8 cellular contexts compared by ENCODE assay signal in the genomic region with DNA sequence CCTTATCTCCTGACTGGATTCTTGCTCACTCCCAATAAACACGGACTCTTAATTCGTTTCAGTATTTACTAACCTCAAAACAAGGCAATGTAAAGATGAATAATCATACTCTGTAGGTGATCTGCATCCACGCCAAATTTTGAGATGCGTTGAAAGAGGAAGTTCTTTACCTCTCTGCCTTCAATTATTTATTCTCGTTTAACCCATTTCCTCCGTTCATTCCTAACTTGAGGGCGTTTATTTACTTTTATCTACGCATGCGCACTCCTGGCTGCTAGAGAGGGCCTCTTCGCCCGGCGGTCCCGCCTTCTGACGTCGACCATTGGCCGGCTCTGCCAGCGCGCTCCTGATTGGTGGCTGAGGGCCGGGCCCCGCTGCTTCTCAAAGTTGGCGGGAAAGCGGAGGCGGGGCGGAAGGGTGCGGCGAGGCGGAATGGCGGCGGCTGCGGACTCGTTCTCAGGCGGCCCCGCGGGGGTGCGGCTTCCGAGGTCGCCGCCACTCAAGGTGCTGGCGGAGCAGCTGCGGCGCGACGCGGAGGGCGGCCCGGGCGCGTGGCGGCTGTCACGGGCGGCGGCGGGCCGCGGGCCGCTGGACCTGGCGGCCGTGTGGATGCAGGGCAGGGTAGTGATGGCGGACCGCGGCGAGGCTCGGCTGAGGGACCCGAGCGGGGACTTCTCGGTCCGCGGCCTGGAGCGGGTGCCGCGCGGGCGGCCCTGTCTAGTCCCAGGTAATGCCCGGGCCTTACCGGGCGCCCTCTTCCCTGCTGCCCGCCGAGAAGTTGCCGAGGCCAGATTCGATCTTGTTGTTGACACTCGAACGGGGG. TPM values are rescaled to one million over a fixed set of nuclear protein-coding genes. Genes with fewer than 3 reads are reported as not detected.
DNase-seq lines count a peak whose midpoint lies in the region; ATAC-seq and TF ChIP-seq lines count a peak whose summit lies in the region.

A gene (plus strand): TSS at position 420 of the 823 bp plus-strand sequence. CDS start 13 bp downstream, at position 433.

- no peak within 1 kb of the TSS for H3K27ac ChIP-seq in adrenal gland
- no peak within 1 kb of the TSS for H3K27ac ChIP-seq in urinary bladder (ENCODE audit: low read depth)

- no peaks in the 10 kb centered on the region for H3K27me3 Mint-ChIP-seq in progenitor cell of endocrine pancreas

- peak within 1 kb of the TSS; percentile 93 for H3K27ac Mint-ChIP-seq in progenitor cell of endocrine pancreas

- DNase-seq in NCI-H146 treated with DMSO at 0.1 percent for 48 hours (lab: John Stamatoyannopoulos, UW; ENCODE audit: unreplicated experiment) (peak; percentile 98), T-helper 1 cell (peak; percentile 89 to 97 (median 94)), adrenal gland (peak; percentile 96 to 98 (median 97)), left cardiac atrium (peak; percentile 97), progenitor cell of endocrine pancreas (ENCODE audit: low spot score, unreplicated experiment) (peak; percentile 92)

- H3K9me3 ChIP-seq in adrenal gland (replicated peaks in 1 of 3): no peaks in the 10 kb centered on the region

- H3K36me3 ChIP-seq in adrenal gland (replicated peaks in 1 of 2): no peaks in the 10 kb centered on the region
- H3K36me3 ChIP-seq in urinary bladder (ENCODE audit: insufficient read depth): no peaks in the 10 kb centered on the region

- H3K4me1 ChIP-seq in adrenal gland (replicated peaks in 1 of 2) (peaks cover 16 to 17% of the 10 kb centered on the region in 2 donors), urinary bladder (ENCODE audit: insufficient read depth) (no peaks in the 10 kb centered on the region)

- no peaks in the 10 kb centered on the region for H3K27me3 ChIP-seq in adrenal gland

- 0 to 1% (median 0%) methylated on average over 23 to 82 of the region's 82 CpGs for WGBS in adrenal gland, 4 donors
- under 1% methylated on average over 82 of the region's 82 CpGs for WGBS in urinary bladder

- no peaks in the 10 kb centered on the region for H3K9me3 Mint-ChIP-seq in progenitor cell of endocrine pancreas (ENCODE audit: low read depth)

- peaks cover 7% of the 10 kb centered on the region for H3K4me1 Mint-ChIP-seq in progenitor cell of endocrine pancreas (ENCODE audit: low read depth)

- peak within 1 kb of the TSS; percentile 85 for H3K4me3 Mint-ChIP-seq in progenitor cell of endocrine pancreas (ENCODE audit: low read depth)

- H3K4me3 ChIP-seq in adrenal gland: peak within 1 kb of the TSS in 3 of 4 donors; percentile 38 to 94 (median 40)
- peak within 1 kb of the TSS; percentile 59 for H3K4me3 ChIP-seq in urinary bladder (ENCODE audit: low read depth, low read length)

- no peaks in the 10 kb centered on the region for H3K36me3 Mint-ChIP-seq in progenitor cell of endocrine pancreas (ENCODE audit: insufficient read depth)

- TF ChIP-seq POLR2A in GM15510 (IDR thresholded peaks at IDR 0.05; ENCODE audit: borderline replicate concordance, extremely low read depth, insufficient read length) (peak; percentile 58), adrenal gland (IDR thresholded peaks at IDR 0.05) (peak in 1 of 2 donors; percentile 46)

- intact Hi-C loops in adrenal gland (cut with DNase I): loop anchor here in 1 of 2 donors (5.0 kb wide), 1 partner anchor 378 kb away; no protein-coding TSS in a partner anchor
- intact Hi-C loops in left cardiac atrium (cut with DNase I): no loop called here

- ATAC-seq in HG02884 (IDR thresholded peaks at IDR 0.05; ENCODE audit: unreplicated experiment) (peak; percentile 94), left cardiac atrium (peak; percentile 98 to 99)

- peak in 1 of 6 experiments; percentile 19 for TF ChIP-seq CTCF in adrenal gland (IDR thresholded peaks at IDR 0.05)
- no peak for TF ChIP-seq CTCF in progenitor cell of endocrine pancreas (IDR thresholded peaks at IDR 0.05; ENCODE audit: unreplicated experiment)

RNA-seq across cellular contexts. Expression of the gene that starts here (rescaled TPM):
- total RNA-seq in adrenal gland (1 to 10 TPM in 4 of 8 donors, under 1 TPM in 2, not detected in 2; 0.70 to 3.9 (median 1.3) TPM), left cardiac atrium (1 to 10 TPM in 1 of 2 donors, under 1 TPM in 1; 0.60 to 2.4 TPM), progenitor cell of endocrine pancreas (32.5 and 33.6 TPM in 2 replicates), urinary bladder (14.3 TPM)
- polyA plus RNA-seq in adrenal gland (1 to 10 TPM in 2 of 3 donors, under 1 TPM in 1; 0.56 to 1.3 (median 1.0) TPM), urinary bladder (2.2 TPM)
